ENCODE assay signal across 16 cellular contexts in the genomic region with DNA sequence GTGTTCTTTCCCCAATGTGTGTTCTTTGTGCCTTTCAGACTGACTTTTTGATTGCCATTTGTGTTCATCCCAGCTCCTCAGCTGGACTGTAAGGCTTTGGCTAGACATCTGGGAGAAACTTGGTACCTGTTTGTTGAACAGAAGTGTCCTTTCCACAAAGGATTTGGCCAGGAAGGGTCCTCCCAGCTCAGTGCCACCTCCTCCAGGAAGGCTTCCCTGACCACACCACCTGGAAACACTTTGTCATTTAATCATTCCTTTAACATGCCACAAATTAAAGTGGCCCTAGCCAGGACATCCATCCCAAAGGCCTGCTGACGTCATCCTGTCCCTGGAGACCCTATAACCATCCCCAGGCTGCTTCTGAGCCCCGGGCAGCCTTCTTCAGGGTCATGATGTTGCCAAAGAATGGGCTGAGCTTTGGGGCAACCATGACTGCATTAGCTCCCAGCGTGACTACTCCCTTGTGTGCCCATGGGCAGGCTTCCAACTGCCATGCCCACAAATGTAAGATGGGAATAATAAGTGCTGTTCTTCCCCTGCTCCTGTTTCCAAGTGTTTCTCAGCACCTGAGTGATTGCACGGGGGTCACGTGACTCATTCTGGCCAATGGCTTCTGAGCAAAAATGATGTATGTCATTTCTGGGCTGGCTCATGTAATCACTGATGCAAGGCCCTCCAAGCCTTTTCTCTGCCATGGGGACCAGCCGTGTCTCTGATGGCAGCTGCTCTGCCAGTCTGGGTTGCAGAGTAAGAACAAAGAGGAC.
"Had no signal": no experiment of that assay in that cellular context is flagged by ENCODE, and none has a peak within 500 bp of the region (broad histone marks: within the 10 kb centered on the region; RNA-seq: fewer than 3 reads in every experiment).

No MANE protein-coding gene starts in this region.

- ATAC-seq: gastrocnemius medialis, heart right ventricle, upper lobe of right lung had no signal

- H3K4me3 Mint-ChIP-seq: activated CD4-positive, alpha-beta memory T cell treated with anti-CD3 and anti-CD28 coated beads, Interleukin-2, amount 10 ng/mL, durations not matched to agents 7 days and 5 days; activated T-helper 1 cell treated with anti-CD3 and anti-CD28 coated beads, Interleukin-12 subunit alpha, Interleukin-12 subunit beta, Interleukin-2, Interleukin-4 antibody, amounts not matched to agents 30 ng/mL and 10 ng/mL and 1 ng/mL, durations not matched to agents 14 hours and 24 hours and 36 hours; stimulated activated naive CD8-positive, alpha-beta T cell treated with anti-CD3 and anti-CD28 coated beads, Interleukin-15, Interleukin-2, amounts not matched to agents 100 ng/mL and 50 ng/mL, for 24 hours had no signal

- H3K4me3 ChIP-seq: colonic mucosa, gastrocnemius medialis, heart right ventricle, left ventricle myocardium inferior, upper lobe of right lung had no signal

- H3K4me1 ChIP-seq: colonic mucosa, gastrocnemius medialis, left ventricle myocardium inferior, upper lobe of right lung had no signal

- DNase-seq: activated CD4-positive, alpha-beta memory T cell treated with anti-CD3 and anti-CD28 coated beads, Interleukin-2, amount 10 ng/mL, durations not matched to agents 7 days and 5 days; activated naive CD4-positive, alpha-beta T cell treated with Interleukin-2 at 50 U/mL for 16 hours; caudate nucleus; colonic mucosa; effector CD4-positive, alpha-beta T cell; gastrocnemius medialis; heart right ventricle; left ventricle myocardium inferior; mesenchymal stem cell; stimulated activated CD4-positive, alpha-beta T cell treated with anti-CD3 and anti-CD28 coated beads, Interleukin-15, amount 100 ng/mL, for 24 hours; stimulated activated CD4-positive, alpha-beta T cell treated with anti-CD3 and anti-CD28 coated beads, Interleukin-4, amount 100 ng/mL, for 24 hours; upper lobe of right lung had no signal

- H3K9me3 Mint-ChIP-seq: activated CD4-positive, alpha-beta memory T cell treated with anti-CD3 and anti-CD28 coated beads, Interleukin-2, amount 10 ng/mL, durations not matched to agents 7 days and 5 days; activated T-helper 1 cell treated with anti-CD3 and anti-CD28 coated beads, Interleukin-12 subunit alpha, Interleukin-12 subunit beta, Interleukin-2, Interleukin-4 antibody, amounts not matched to agents 30 ng/mL and 10 ng/mL and 1 ng/mL, durations not matched to agents 14 hours and 24 hours and 36 hours; stimulated activated naive CD8-positive, alpha-beta T cell treated with anti-CD3 and anti-CD28 coated beads, Interleukin-15, Interleukin-2, amounts not matched to agents 100 ng/mL and 50 ng/mL, for 24 hours had no signal

- H3K27ac ChIP-seq: colonic mucosa, gastrocnemius medialis, heart right ventricle, left ventricle myocardium inferior, upper lobe of right lung had no signal

- H3K9me3 ChIP-seq: colonic mucosa, gastrocnemius medialis, upper lobe of right lung had no signal

- H3K36me3 ChIP-seq: colonic mucosa, gastrocnemius medialis, heart right ventricle, left ventricle myocardium inferior, upper lobe of right lung had no signal

- H3K27ac Mint-ChIP-seq: activated CD4-positive, alpha-beta memory T cell treated with anti-CD3 and anti-CD28 coated beads, Interleukin-2, amount 10 ng/mL, durations not matched to agents 7 days and 5 days; activated T-helper 1 cell treated with anti-CD3 and anti-CD28 coated beads, Interleukin-12 subunit alpha, Interleukin-12 subunit beta, Interleukin-2, Interleukin-4 antibody, amounts not matched to agents 30 ng/mL and 10 ng/mL and 1 ng/mL, durations not matched to agents 14 hours and 24 hours and 36 hours; stimulated activated naive CD8-positive, alpha-beta T cell treated with anti-CD3 and anti-CD28 coated beads, Interleukin-15, Interleukin-2, amounts not matched to agents 100 ng/mL and 50 ng/mL, for 24 hours had no signal

- H3K27me3 ChIP-seq: colonic mucosa, gastrocnemius medialis, heart right ventricle, upper lobe of right lung had no signal

- FAIRE-seq: endothelial cell of umbilical vein, islet of Langerhans had no signal
